Comparison of ENCODE assay signal across 23 cellular contexts in the genomic region with DNA sequence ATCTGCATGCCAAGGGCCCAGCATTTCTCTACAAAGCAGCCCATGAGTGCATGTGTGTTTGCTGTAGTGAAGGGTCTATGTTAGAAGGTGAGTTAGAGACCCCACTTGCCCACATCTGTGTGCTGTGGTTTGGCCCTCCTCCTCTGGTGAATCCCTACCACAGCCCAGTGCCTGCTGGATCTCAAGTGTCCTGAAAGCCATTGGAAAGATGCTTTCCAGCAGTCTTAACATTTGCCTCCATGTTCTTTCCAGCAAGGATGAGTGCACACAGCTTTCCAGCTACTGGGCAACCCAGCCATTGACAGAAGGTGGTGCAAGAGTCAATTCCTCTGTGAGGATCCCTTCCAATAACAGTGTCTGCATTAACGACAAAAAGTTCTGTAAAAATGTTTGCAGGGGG. TPM values are rescaled to one million over a fixed set of nuclear protein-coding genes. Genes with fewer than 3 reads are reported as not detected.
DNase-seq lines count a peak whose midpoint lies in the region; ATAC-seq and TF ChIP-seq lines count a peak whose summit lies in the region.
"Had no signal": no experiment of that assay in that cellular context is flagged by ENCODE, and none has a peak within 500 bp of the region (broad histone marks: within the 10 kb centered on the region; RNA-seq: fewer than 3 reads in every experiment).

No MANE protein-coding gene starts in this region.

- H3K36me3 ChIP-seq in ascending aorta (peaks cover 0 to 4% of the 10 kb centered on the region in 2 donors), aorta (ENCODE audit: control insufficient read depth in 1 of 2, insufficient read depth in 2 of 2, low read length in 1 of 2) (no peaks in the 10 kb centered on the region)
- H3K36me3 ChIP-seq: adrenal gland, neural progenitor cell, Peyer's patch, right atrium auricular region, uterus had no signal

- H3K27me3 ChIP-seq in H9 (ENCODE audit: insufficient read depth, low read length) = no peaks in the 10 kb centered on the region
- no peaks in the 10 kb centered on the region for H3K27me3 ChIP-seq in ascending aorta
- H3K27me3 ChIP-seq in foreskin keratinocyte = no peaks in the 10 kb centered on the region
- no peaks in the 10 kb centered on the region for H3K27me3 ChIP-seq in aorta (ENCODE audit: control insufficient read depth in 1 of 2, insufficient read depth in 2 of 2, low read length in 1 of 2)
- H3K27me3 ChIP-seq: adrenal gland, neural progenitor cell, Peyer's patch, right atrium auricular region, uterus had no signal

- H4K8ac ChIP-seq in H9 (replicated peaks; ENCODE audit: insufficient read length, low read depth, low read length) = no peak overlapping the region

- no peak overlapping the region for H3K4me3 Mint-ChIP-seq in H9
- no peak overlapping the region for H3K4me3 Mint-ChIP-seq in stimulated activated effector memory CD8-positive, alpha-beta T cell treated with anti-CD3 and anti-CD28 coated beads, Interleukin-12 subunit alpha, Interleukin-12 subunit beta, amount 100 ng/mL, for 72 hours
- H3K4me3 Mint-ChIP-seq: central memory CD8-positive, alpha-beta T cell; endodermal cell; neural progenitor cell; stimulated activated naive CD8-positive, alpha-beta T cell treated with anti-CD3 and anti-CD28 coated beads, Interleukin-15, Interleukin-2, amounts not matched to agents 100 ng/mL and 50 ng/mL, for 24 hours had no signal

- ATAC-seq in foreskin keratinocyte = no peak
- no peak for ATAC-seq in stimulated activated effector memory CD8-positive, alpha-beta T cell treated with anti-CD3 and anti-CD28 coated beads, Interleukin-12 subunit alpha, Interleukin-12 subunit beta, amount 100 ng/mL, for 72 hours
- ATAC-seq in aorta (ENCODE audit: low FRiP score) = no peak

- no peaks in the 10 kb centered on the region for H3K9me3 Mint-ChIP-seq in H9
- H3K9me3 Mint-ChIP-seq in stimulated activated effector memory CD8-positive, alpha-beta T cell treated with anti-CD3 and anti-CD28 coated beads, Interleukin-12 subunit alpha, Interleukin-12 subunit beta, amount 100 ng/mL, for 72 hours = no peaks in the 10 kb centered on the region
- H3K9me3 Mint-ChIP-seq: central memory CD8-positive, alpha-beta T cell; endodermal cell; neural progenitor cell; stimulated activated naive CD8-positive, alpha-beta T cell treated with anti-CD3 and anti-CD28 coated beads, Interleukin-15, Interleukin-2, amounts not matched to agents 100 ng/mL and 50 ng/mL, for 24 hours had no signal

- H2BK12ac ChIP-seq in H9 (ENCODE audit: insufficient read length, low read depth, low read length) = no peak overlapping the region

- H3K36me3 Mint-ChIP-seq in H9 (ENCODE audit: insufficient read depth in 1 of 3, low read depth in 3 of 3) = no peaks in the 10 kb centered on the region
- H3K36me3 Mint-ChIP-seq in stimulated activated effector memory CD8-positive, alpha-beta T cell treated with anti-CD3 and anti-CD28 coated beads, Interleukin-12 subunit alpha, Interleukin-12 subunit beta, amount 100 ng/mL, for 72 hours = no peaks in the 10 kb centered on the region

- peak overlapping the region in 2 of 3 experiments; percentile 13 to 85; a peak in 2 of 7 replicates for H3K27ac Mint-ChIP-seq in H9
- H3K27ac Mint-ChIP-seq in stimulated activated effector memory CD8-positive, alpha-beta T cell treated with anti-CD3 and anti-CD28 coated beads, Interleukin-12 subunit alpha, Interleukin-12 subunit beta, amount 100 ng/mL, for 72 hours = peak overlapping the region; percentile 50
- H3K27ac Mint-ChIP-seq: endodermal cell; neural progenitor cell; stimulated activated naive CD8-positive, alpha-beta T cell treated with anti-CD3 and anti-CD28 coated beads, Interleukin-15, Interleukin-2, amounts not matched to agents 100 ng/mL and 50 ng/mL, for 24 hours had no signal

- intact Hi-C loops in ascending aorta (cut with DNase I) (loop anchor here (5.0 kb wide), 1 partner anchor 33 kb away; no protein-coding TSS in a partner anchor), aorta (cut with DNase I) (loop anchor here in 1 of 2 donors (5.0 kb wide), 1 partner anchor 33 kb away; no protein-coding TSS in a partner anchor)

- H4K20me1 ChIP-seq in H9 (ENCODE audit: control insufficient read depth, insufficient read depth, insufficient read length) = no peaks in the 10 kb centered on the region

- WGBS in H9 (ENCODE audit: extremely low coverage, insufficient read length, low lambda C conversion rate) = no CpG with 5 or more reads among the region's 1 CpG
- 21 to 36% methylated on average over 1 of the region's 1 CpG for WGBS in aorta, 2 donors

- no peak overlapping the region for H3K14ac ChIP-seq in H9 (ENCODE audit: insufficient read depth, low read length)

- H3K4ac ChIP-seq in H9 (ENCODE audit: low read depth, low read length) = no peak overlapping the region

- no peak overlapping the region for H3K4me2 ChIP-seq in H9 (ENCODE audit: insufficient read depth, insufficient read length, low read length)
- H3K4me2 ChIP-seq: neural progenitor cell had no signal

- H3K9me3 ChIP-seq in H9 (ENCODE audit: control insufficient read depth, low read depth, low read length) = no peaks in the 10 kb centered on the region
- no peaks in the 10 kb centered on the region for H3K9me3 ChIP-seq in ascending aorta
- H3K9me3 ChIP-seq in aorta (ENCODE audit: control insufficient read depth, low read length) = no peaks in the 10 kb centered on the region
- H3K9me3 ChIP-seq: adrenal gland, Peyer's patch, right atrium auricular region, uterus had no signal

- H3K4me1 ChIP-seq in H9 (ENCODE audit: insufficient read depth, low read length) = peaks cover 46% of the 10 kb centered on the region
- peaks cover 26 to 84% of the 10 kb centered on the region in 2 donors for H3K4me1 ChIP-seq in ascending aorta
- H3K4me1 ChIP-seq in foreskin keratinocyte = peaks cover 82% of the 10 kb centered on the region
- peaks cover 14 to 36% of the 10 kb centered on the region in 2 donors for H3K4me1 ChIP-seq in aorta (ENCODE audit: control insufficient read depth in 1 of 2, insufficient read depth in 2 of 2, low read length in 2 of 2)

- no peak overlapping the region for H3K56ac ChIP-seq in H9 (ENCODE audit: insufficient read length, low read depth, low read length)

- H2AK5ac ChIP-seq in H9 (ENCODE audit: insufficient read length, low read length) = no peak overlapping the region

- H2AFZ ChIP-seq in H9 (ENCODE audit: low read length) = no peak overlapping the region
- H2AFZ ChIP-seq: neural progenitor cell had no signal

- no peak overlapping the region for H2BK5ac ChIP-seq in H9 (ENCODE audit: insufficient read length, low read length)

- TF ChIP-seq CTCF in H9 (conservative IDR thresholded peaks at IDR 0.05) (no peak), ascending aorta (IDR thresholded peaks at IDR 0.05) (no peak), foreskin keratinocyte (conservative IDR thresholded peaks at IDR 0.05) (no peak)

- no peak overlapping the region for H3T11ph ChIP-seq in H9 (ENCODE audit: low read length)

- peaks cover 61% of the 10 kb centered on the region for H3K79me2 ChIP-seq in H9 (ENCODE audit: insufficient read depth, low read length)

- H3K9ac ChIP-seq in H9 (ENCODE audit: extremely low read depth, insufficient read length, low read length) = no peak overlapping the region
- H3K9ac ChIP-seq: neural progenitor cell had no signal

- no peak overlapping the region for H2BK15ac ChIP-seq in H9 (ENCODE audit: low read depth, low read length)

- no peak overlapping the region for H3K23ac ChIP-seq in H9 (ENCODE audit: insufficient read length, low read depth, low read length)

- no peaks in the 10 kb centered on the region for H3K23me2 ChIP-seq in H9 (ENCODE audit: insufficient read length, low read depth, low read length, poor library complexity, severe bottlenecking)

- H3K79me1 ChIP-seq in H9 (ENCODE audit: insufficient read depth, low read depth, low read length, poor library complexity, severe bottlenecking) = peaks cover 3% of the 10 kb centered on the region

- no peak overlapping the region for H4K5ac ChIP-seq in H9 (ENCODE audit: insufficient read length, low read depth, low read length)

- DNase-seq in H9 (no peak), ascending aorta (ENCODE audit: low spot score in 2 of 2) (no peak), foreskin keratinocyte (no peak), CD1c-positive myeloid dendritic cell (ENCODE audit: extremely low spot score) (no peak), aorta (no peak)
- DNase-seq in stimulated activated effector memory CD8-positive, alpha-beta T cell treated with anti-CD3 and anti-CD28 coated beads, Interleukin-12 subunit alpha, Interleukin-12 subunit beta, amount 100 ng/mL, for 72 hours (ENCODE audit: low spot score in 2 of 2) = no peak
- DNase-seq in NK-92 treated with Interleukin-12 subunit alpha and Interleukin-12 subunit beta, amount 100 ng/mL, for 24 hours (lab: John Stamatoyannopoulos, UW) = no peak
- no peak for DNase-seq in stimulated activated CD4-positive, alpha-beta T cell treated with anti-CD3 and anti-CD28 coated beads, Interleukin-4, amount 100 ng/mL, for 24 hours
- DNase-seq: activated CD4-positive, alpha-beta T cell treated with anti-CD3 and anti-CD28 coated beads for 48 hours; activated gamma-delta T cell; adrenal gland; endodermal cell; foreskin fibroblast; Kasumi-1; midbrain; NCI-H1417 treated with DMSO at 0.1 percent for 48 hours; NCI-H774; Peyer's patch; uterus had no signal

- no peak overlapping the region for H3K4me3 ChIP-seq in ascending aorta
- H3K4me3 ChIP-seq in aorta (ENCODE audit: low read length in 2 of 2) = no peak overlapping the region
- H3K4me3 ChIP-seq: adrenal gland, neural progenitor cell, Peyer's patch, right atrium auricular region, uterus had no signal

- no peak overlapping the region for H3K27ac ChIP-seq in H9 (ENCODE audit: insufficient read length, low read depth, low read length)
- peak overlapping the region; percentile 13 to 42 for H3K27ac ChIP-seq in ascending aorta
- peak overlapping the region; percentile 16 for H3K27ac ChIP-seq in foreskin keratinocyte
- peak overlapping the region in 1 of 2 donors; percentile 26 for H3K27ac ChIP-seq in aorta (ENCODE audit: low read depth in 1 of 2, low read length in 2 of 2)
- H3K27ac ChIP-seq: adrenal gland, neural progenitor cell, Peyer's patch, right atrium auricular region, uterus had no signal

- no peaks in the 10 kb centered on the region for H3K27me3 Mint-ChIP-seq in H9 (ENCODE audit: low read depth)
- H3K27me3 Mint-ChIP-seq: central memory CD8-positive, alpha-beta T cell had no signal

- no peak overlapping the region for H2BK120ac ChIP-seq in H9 (ENCODE audit: low read depth, low read length, poor library complexity, severe bottlenecking)

- peaks cover 90 to 94% of the 10 kb centered on the region in 2 experiments for H3K4me1 Mint-ChIP-seq in H9
- H3K4me1 Mint-ChIP-seq in stimulated activated effector memory CD8-positive, alpha-beta T cell treated with anti-CD3 and anti-CD28 coated beads, Interleukin-12 subunit alpha, Interleukin-12 subunit beta, amount 100 ng/mL, for 72 hours = peaks cover 34% of the 10 kb centered on the region

- no peak overlapping the region for H3K18ac ChIP-seq in H9 (ENCODE audit: insufficient read length, low read depth, low read length)

- no peak overlapping the region for H2BK20ac ChIP-seq in H9 (ENCODE audit: low read depth, low read length, poor library complexity, severe bottlenecking)

- no peak overlapping the region for H4K91ac ChIP-seq in H9 (ENCODE audit: insufficient read length, low read depth, low read length)

RNA-seq across cellular contexts. Expression of a gene that starts 13.6 kb away (rescaled TPM):
- total RNA-seq in H9 (2021) = 27.0 and 27.6 TPM in 2 replicates
- 273 TPM for total RNA-seq in ascending aorta
- 76.8 and 99.4 TPM in 2 replicates for total RNA-seq in foreskin keratinocyte
- 11.7 and 19.3 TPM in 2 replicates for polyA plus RNA-seq in foreskin keratinocyte
- total RNA-seq in aorta = 100 to 1,000 TPM; 228 to 727 TPM
- 10 to 100 TPM; 47.3 to 66.2 TPM for polyA plus RNA-seq in aorta
